ENCODE assay signal across 19 cellular contexts in the genomic region with DNA sequence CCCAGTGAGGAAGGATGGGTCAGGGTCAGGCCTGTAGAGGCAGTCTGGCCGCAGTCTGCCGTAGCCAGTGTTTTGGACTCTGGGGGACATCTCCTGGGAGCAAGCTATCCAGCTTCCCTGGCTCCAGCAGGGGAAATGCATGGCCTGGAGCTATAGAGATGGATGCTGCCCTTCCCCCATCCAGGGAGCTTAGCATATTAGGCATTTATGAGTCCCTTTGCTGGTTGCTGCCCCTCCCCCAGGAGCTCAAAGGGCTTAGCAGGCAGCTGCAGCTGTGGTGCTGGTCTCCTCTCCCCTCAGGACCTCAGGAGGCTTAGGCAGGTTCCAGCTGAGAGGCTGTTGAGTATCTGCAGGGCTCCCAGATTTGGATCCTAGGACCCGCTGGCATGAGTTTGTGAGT.
DNase-seq lines count a peak whose midpoint lies in the region; ATAC-seq and TF ChIP-seq lines count a peak whose summit lies in the region.
"Had no signal": no experiment of that assay in that cellular context is flagged by ENCODE, and none has a peak within 500 bp of the region (broad histone marks: within the 10 kb centered on the region; RNA-seq: fewer than 3 reads in every experiment).

No MANE protein-coding gene starts in this region.

- CTCF ChIA-PET in Caco-2 (lab: Charles Lee) = no interaction called here

- no peak overlapping the region for H3K27ac ChIP-seq in GM23338 (ENCODE audit: low read depth)
- H3K27ac ChIP-seq in mesendoderm (ENCODE audit: low read depth, low read length) = no peak overlapping the region

- BruUV-seq in Caco-2 (replicated peaks; lab: Mats Ljungman, UMichigan) = no TSS peak

- H4K8ac ChIP-seq in mesendoderm (ENCODE audit: low read depth, low read length) = no peak overlapping the region

- no CpG with 5 or more reads among the region's 3 CpGs for WGBS in mesendoderm (ENCODE audit: extremely low coverage, insufficient coverage, low lambda C conversion rate)

- no peak overlapping the region for H3K23ac ChIP-seq in mesendoderm (ENCODE audit: low read length)

- no peak overlapping the region for H2BK120ac ChIP-seq in mesendoderm (ENCODE audit: low read depth, low read length)

- H3K27me3 Mint-ChIP-seq in GM23338 (ENCODE audit: insufficient read depth, low read depth, poor library complexity) (no peaks in the 10 kb centered on the region), Caco-2 (ENCODE audit: insufficient read depth, unreplicated experiment) (no peaks in the 10 kb centered on the region)
- H3K27me3 Mint-ChIP-seq: CD4-positive, CD25-positive, alpha-beta regulatory T cell had no signal

- H3K56ac ChIP-seq in mesendoderm (ENCODE audit: low read length) = no peak overlapping the region

- H3K4me3 Mint-ChIP-seq in GM23338 (no peak overlapping the region), Caco-2 (ENCODE audit: unreplicated experiment) (no peak overlapping the region)
- H3K4me3 Mint-ChIP-seq: CD4-positive, CD25-positive, alpha-beta regulatory T cell had no signal

- no peak overlapping the region for H2BK5ac ChIP-seq in mesendoderm (ENCODE audit: low read length)

- no peaks in the 10 kb centered on the region for H4K20me1 ChIP-seq in GM23338 (replicated peaks; ENCODE audit: insufficient read depth)

- H3K36me3 ChIP-seq in GM23338 (ENCODE audit: insufficient read depth) (no peaks in the 10 kb centered on the region), mesendoderm (ENCODE audit: control insufficient read depth, insufficient read depth, low read length) (no peaks in the 10 kb centered on the region), Caco-2 (ENCODE audit: control insufficient read depth, insufficient read depth, low read length) (no peaks in the 10 kb centered on the region)
- H3K36me3 ChIP-seq: MG63 had no signal

- no peak for ATAC-seq in GM23338
- no peak for ATAC-seq in GM19467 (IDR thresholded peaks at IDR 0.05; ENCODE audit: unreplicated experiment)

- no peak overlapping the region for H4K5ac ChIP-seq in mesendoderm (ENCODE audit: low read length)

- peak overlapping the region; percentile 48; the same call in 1 of the 2 replicates for H3K4me2 ChIP-seq in GM23338
- H3K4me2 ChIP-seq in mesendoderm (ENCODE audit: low read length) = no peak overlapping the region

- H3K9me3 Mint-ChIP-seq in GM23338 (peaks cover 4% of the 10 kb centered on the region; the same call in 2 of the 3 replicates), Caco-2 (ENCODE audit: unreplicated experiment) (peaks cover 17% of the 10 kb centered on the region)

- intact Hi-C loops in Caco-2 (cut with micrococcal nuclease; ENCODE audit: unreplicated experiment) = no loop called here

- no peak overlapping the region for H3K18ac ChIP-seq in mesendoderm (ENCODE audit: low read length)

- H3K4me1 Mint-ChIP-seq in GM23338 (peaks cover 10% of the 10 kb centered on the region), Caco-2 (ENCODE audit: low read depth, unreplicated experiment) (no peaks in the 10 kb centered on the region)
- H3K4me1 Mint-ChIP-seq: CD4-positive, CD25-positive, alpha-beta regulatory T cell had no signal

- no peak overlapping the region for H2BK15ac ChIP-seq in mesendoderm (replicated peaks; ENCODE audit: low read depth)

- H3K4me1 ChIP-seq in GM23338 (ENCODE audit: insufficient read depth) = no peaks in the 10 kb centered on the region
- peaks cover 2% of the 10 kb centered on the region for H3K4me1 ChIP-seq in mesendoderm (ENCODE audit: control insufficient read depth, low read depth, low read length)
- H3K4me1 ChIP-seq in Caco-2 = no peaks in the 10 kb centered on the region

- H2AFZ ChIP-seq in GM23338 = 0 out of 2 replicates have a peak overlapping the region, but pooled peaks have one; percentile 56

- no peak overlapping the region for H3K27ac Mint-ChIP-seq in GM23338
- no peak overlapping the region for H3K27ac Mint-ChIP-seq in Caco-2 (ENCODE audit: unreplicated experiment)
- H3K27ac Mint-ChIP-seq: CD4-positive, CD25-positive, alpha-beta regulatory T cell had no signal

- no peaks in the 10 kb centered on the region for H3K9me2 ChIP-seq in GM23338 (ENCODE audit: insufficient read depth)

- no peaks in the 10 kb centered on the region for H3K9me3 ChIP-seq in Caco-2

- H3K27me3 ChIP-seq in GM23338 (ENCODE audit: insufficient read depth) (no peaks in the 10 kb centered on the region), mesendoderm (ENCODE audit: insufficient read depth, low read length, poor library complexity) (no peaks in the 10 kb centered on the region), Caco-2 (replicated peaks; ENCODE audit: control insufficient read depth, insufficient read depth, low read length) (no peaks in the 10 kb centered on the region)
- H3K27me3 ChIP-seq: MG63 had no signal

- no peak overlapping the region for H2AK5ac ChIP-seq in mesendoderm (ENCODE audit: low read length)

- no peak overlapping the region for H3K4me3 ChIP-seq in GM23338
- H3K4me3 ChIP-seq in mesendoderm (ENCODE audit: low read length) = no peak overlapping the region
- no peak overlapping the region for H3K4me3 ChIP-seq in Caco-2 (ENCODE audit: low read depth, low read length)
- H3K4me3 ChIP-seq: MG63 had no signal

- H3K36me3 Mint-ChIP-seq in GM23338 (ENCODE audit: low read depth) (0 out of 3 replicates have a peak, but pooled peaks cover 1% of the 10 kb centered on the region), Caco-2 (ENCODE audit: insufficient read depth, unreplicated experiment) (no peaks in the 10 kb centered on the region)
- H3K36me3 Mint-ChIP-seq: CD4-positive, CD25-positive, alpha-beta regulatory T cell had no signal

- TF ChIP-seq CTCF in GM23338 (conservative IDR thresholded peaks at IDR 0.05; ENCODE audit: low read depth in 2 of 2) (no peak), Caco-2 (IDR thresholded peaks at IDR 0.05; ENCODE audit: insufficient read depth in 1 of 2, low read depth in 1 of 2, low read length in 1 of 2, severe bottlenecking in 1 of 2, unreplicated experiment in 1 of 2) (no peak)

- no peak overlapping the region for H3K9ac ChIP-seq in mesendoderm (ENCODE audit: low read length)

- POLR2A ChIA-PET in Caco-2 (lab: Charles Lee) = no interaction called here

- H3F3A ChIP-seq in GM23338 (replicated peaks; ENCODE audit: low read depth) = no peaks in the 10 kb centered on the region

- no peak overlapping the region for H3K4ac ChIP-seq in mesendoderm (ENCODE audit: low read depth, low read length)

- no peaks in the 10 kb centered on the region for H3K79me1 ChIP-seq in mesendoderm (ENCODE audit: low read length)

- DNase-seq in GM23338 (ENCODE audit: low spot score) = peak; percentile 30
- DNase-seq in NCI-H82 treated with DMSO at 0.1 percent for 48 hours (lab: John Stamatoyannopoulos, UW; ENCODE audit: unreplicated experiment) = peak; percentile 21
- DNase-seq in ecto neural progenitor cell (ENCODE audit: low spot score) = peak; percentile 47
- peak; percentile 60 for DNase-seq in mesendoderm
- DNase-seq in NCI-H2171 (lab: John Stamatoyannopoulos, UW) = no peak
- DNase-seq in ureter (ENCODE audit: low spot score) = no peak
- no peak for DNase-seq in Caco-2
- DNase-seq: CD4-positive, CD25-positive, alpha-beta regulatory T cell; GDM1; H7; KG1; MG63; NCI-H2029; NCI-H345; NCI-H774; Right ventricle myocardium superior; RPMI8226; T-helper 1 cell had no signal

- H3K79me2 ChIP-seq in GM23338 (replicated peaks; ENCODE audit: insufficient read depth) (no peaks in the 10 kb centered on the region), mesendoderm (ENCODE audit: control insufficient read depth, insufficient read depth, low read length) (no peaks in the 10 kb centered on the region)

TF ChIP-seq in GM23338, 12 proteins besides CTCF, POLR2A, EP300 and RAD21 (continues in another document):
- TF ChIP-seq, protein P1, sequence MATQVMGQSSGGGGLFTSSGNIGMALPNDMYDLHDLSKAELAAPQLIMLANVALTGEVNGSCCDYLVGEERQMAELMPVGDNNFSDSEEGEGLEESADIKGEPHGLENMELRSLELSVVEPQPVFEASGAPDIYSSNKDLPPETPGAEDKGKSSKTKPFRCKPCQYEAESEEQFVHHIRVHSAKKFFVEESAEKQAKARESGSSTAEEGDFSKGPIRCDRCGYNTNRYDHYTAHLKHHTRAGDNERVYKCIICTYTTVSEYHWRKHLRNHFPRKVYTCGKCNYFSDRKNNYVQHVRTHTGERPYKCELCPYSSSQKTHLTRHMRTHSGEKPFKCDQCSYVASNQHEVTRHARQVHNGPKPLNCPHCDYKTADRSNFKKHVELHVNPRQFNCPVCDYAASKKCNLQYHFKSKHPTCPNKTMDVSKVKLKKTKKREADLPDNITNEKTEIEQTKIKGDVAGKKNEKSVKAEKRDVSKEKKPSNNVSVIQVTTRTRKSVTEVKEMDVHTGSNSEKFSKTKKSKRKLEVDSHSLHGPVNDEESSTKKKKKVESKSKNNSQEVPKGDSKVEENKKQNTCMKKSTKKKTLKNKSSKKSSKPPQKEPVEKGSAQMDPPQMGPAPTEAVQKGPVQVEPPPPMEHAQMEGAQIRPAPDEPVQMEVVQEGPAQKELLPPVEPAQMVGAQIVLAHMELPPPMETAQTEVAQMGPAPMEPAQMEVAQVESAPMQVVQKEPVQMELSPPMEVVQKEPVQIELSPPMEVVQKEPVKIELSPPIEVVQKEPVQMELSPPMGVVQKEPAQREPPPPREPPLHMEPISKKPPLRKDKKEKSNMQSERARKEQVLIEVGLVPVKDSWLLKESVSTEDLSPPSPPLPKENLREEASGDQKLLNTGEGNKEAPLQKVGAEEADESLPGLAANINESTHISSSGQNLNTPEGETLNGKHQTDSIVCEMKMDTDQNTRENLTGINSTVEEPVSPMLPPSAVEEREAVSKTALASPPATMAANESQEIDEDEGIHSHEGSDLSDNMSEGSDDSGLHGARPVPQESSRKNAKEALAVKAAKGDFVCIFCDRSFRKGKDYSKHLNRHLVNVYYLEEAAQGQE (IDR thresholded peaks at IDR 0.05; ENCODE audit: unreplicated experiment) = no peak
- TF ChIP-seq EZH2 (IDR thresholded peaks at IDR 0.05; ENCODE audit: low read depth, unreplicated experiment) = no peak
- no peak for TF ChIP-seq POLR2AphosphoS5 (IDR thresholded peaks at IDR 0.05; ENCODE audit: low read depth)

Comparison
In these comparisons a context has a peak if more than half of its experiments do, and no peak if none do; other contexts are left out.
1. DNase-seq: peak in GM23338 (single experiment), NCI-H82 treated with DMSO at 0.1 percent for 48 hours (single experiment), ecto neural progenitor cell (single experiment) and mesendoderm (single experiment); none in NCI-H2171 (single experiment), ureter (single experiment) and Caco-2 (0 of 2).